Comparison of ENCODE assay signal across 9 cellular contexts in the genomic region with DNA sequence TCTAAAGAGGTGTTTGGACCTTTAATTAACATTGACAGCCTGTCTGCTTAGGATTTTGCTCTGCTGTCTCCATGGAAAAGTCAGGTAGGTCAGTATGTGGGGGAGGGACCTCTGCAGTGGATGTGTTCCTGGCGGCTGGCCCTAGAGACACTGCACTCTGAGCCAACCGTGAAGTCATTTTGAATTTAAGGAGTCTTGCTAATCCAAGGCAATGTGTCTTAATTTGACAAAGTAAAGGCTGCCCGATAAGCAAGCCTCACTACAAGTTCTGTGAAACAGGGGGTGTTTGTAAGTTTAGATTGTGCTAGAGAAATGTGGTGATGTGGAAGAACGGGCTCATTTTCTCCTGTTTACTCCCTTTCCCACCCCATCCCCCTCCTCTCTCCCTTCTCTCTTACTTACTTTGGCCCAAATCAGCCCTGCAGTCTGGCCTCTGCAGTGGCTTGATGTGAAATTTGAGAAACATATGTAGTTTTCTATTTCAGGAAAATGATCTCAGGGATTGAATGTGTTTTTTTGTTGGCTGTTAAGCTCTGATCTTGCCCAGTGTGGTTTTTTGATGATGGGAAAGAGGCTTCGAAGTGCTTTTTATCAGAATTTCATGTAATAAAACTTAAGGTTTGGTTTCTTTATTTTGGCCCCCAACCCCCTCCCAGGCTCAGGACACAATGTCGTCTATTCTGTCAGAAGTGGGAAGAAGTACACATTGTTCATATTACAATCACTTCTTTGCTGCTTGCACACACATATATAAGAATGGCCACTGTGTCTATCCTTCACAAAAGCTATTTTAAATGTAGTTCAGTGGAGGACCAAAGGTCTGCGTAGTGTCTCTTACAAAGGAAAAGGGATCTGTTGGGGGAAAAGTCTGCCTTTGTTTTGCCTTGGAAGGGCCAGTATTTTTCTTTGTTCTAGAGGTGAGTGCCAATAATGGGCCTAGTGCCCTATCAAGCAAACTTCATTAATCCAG.
A peak's percentile ranks its signal among the peaks of the same experiment; 100 is the strongest.
DNase-seq lines count a peak whose midpoint lies in the region; ATAC-seq and TF ChIP-seq lines count a peak whose summit lies in the region.
"Had no signal": no experiment of that assay in that cellular context is flagged by ENCODE, and none has a peak within 500 bp of the region (broad histone marks: within the 10 kb centered on the region; RNA-seq: fewer than 3 reads in every experiment).

No MANE protein-coding gene starts in this region.

- POLR2A ChIA-PET in CD4-positive, alpha-beta memory T cell (lab: Charles Lee; ENCODE audit: partially characterized antibody) = interaction anchor here (0.9 kb wide), 1 partner anchor 50 kb away, joined by 3 read pairs; no protein-coding TSS in a partner anchor

- H3K36me3 Mint-ChIP-seq in CD4-positive, alpha-beta memory T cell = no peaks in the 10 kb centered on the region
- H3K36me3 Mint-ChIP-seq in stimulated activated naive B cell treated with anti-CD40 and anti-IgM and Interleukin-4, amounts not matched to agents 10 μg/mL and 1 μg/mL and 100 μg/mL, for 72 hours = peaks cover 6 to 11% of the 10 kb centered on the region in 2 donors

- H3K4me1 ChIP-seq in CD4-positive, alpha-beta memory T cell (ENCODE audit: insufficient read depth, low read length) = no peaks in the 10 kb centered on the region

- no peaks in the 10 kb centered on the region for H3K9me3 ChIP-seq in CD4-positive, alpha-beta memory T cell (ENCODE audit: control insufficient read depth in 1 of 2, low read length in 2 of 2)

- TF ChIP-seq EP300 in Ishikawa (IDR thresholded peaks at IDR 0.05; ENCODE audit: borderline replicate concordance) = no peak

- H3K4me3 Mint-ChIP-seq in CD4-positive, alpha-beta memory T cell = no peak overlapping the region
- H3K4me3 Mint-ChIP-seq in stimulated activated naive B cell treated with anti-CD40 and anti-IgM and Interleukin-4, amounts not matched to agents 10 μg/mL and 1 μg/mL and 100 μg/mL, for 72 hours = no peak overlapping the region
- H3K4me3 Mint-ChIP-seq: memory B cell had no signal

- ATAC-seq in sciatic nerve (peak; percentile 96), GM21528 (IDR thresholded peaks at IDR 0.05; ENCODE audit: low FRiP score, unreplicated experiment) (no peak)
- no peak for ATAC-seq in stimulated activated naive B cell treated with anti-CD40 and anti-IgM and Interleukin-4, amounts not matched to agents 10 μg/mL and 1 μg/mL and 100 μg/mL, for 72 hours (replicated peaks)

- no peaks in the 10 kb centered on the region for H3K27me3 Mint-ChIP-seq in CD4-positive, alpha-beta memory T cell
- H3K27me3 Mint-ChIP-seq in stimulated activated naive B cell treated with anti-CD40 and anti-IgM and Interleukin-4, amounts not matched to agents 10 μg/mL and 1 μg/mL and 100 μg/mL, for 72 hours = no peaks in the 10 kb centered on the region
- H3K27me3 Mint-ChIP-seq: memory B cell had no signal

- H3K4me1 Mint-ChIP-seq in CD4-positive, alpha-beta memory T cell = peaks cover 0 to 5% (median 2%) of the 10 kb centered on the region in 4 donors
- peaks cover 10 to 19% of the 10 kb centered on the region in 2 donors for H3K4me1 Mint-ChIP-seq in stimulated activated naive B cell treated with anti-CD40 and anti-IgM and Interleukin-4, amounts not matched to agents 10 μg/mL and 1 μg/mL and 100 μg/mL, for 72 hours

- H3K27ac ChIP-seq in CD4-positive, alpha-beta memory T cell (ENCODE audit: low read depth, low read length) = no peak overlapping the region

- H3K27ac Mint-ChIP-seq in CD4-positive, alpha-beta memory T cell = no peak overlapping the region
- no peak overlapping the region for H3K27ac Mint-ChIP-seq in stimulated activated naive B cell treated with anti-CD40 and anti-IgM and Interleukin-4, amounts not matched to agents 10 μg/mL and 1 μg/mL and 100 μg/mL, for 72 hours
- H3K27ac Mint-ChIP-seq: memory B cell had no signal

- H3K27me3 ChIP-seq in CD4-positive, alpha-beta memory T cell (ENCODE audit: insufficient read depth, low read length) = no peaks in the 10 kb centered on the region

- H3K9me3 Mint-ChIP-seq in CD4-positive, alpha-beta memory T cell = no peaks in the 10 kb centered on the region
- no peaks in the 10 kb centered on the region for H3K9me3 Mint-ChIP-seq in stimulated activated naive B cell treated with anti-CD40 and anti-IgM and Interleukin-4, amounts not matched to agents 10 μg/mL and 1 μg/mL and 100 μg/mL, for 72 hours
- H3K9me3 Mint-ChIP-seq: memory B cell had no signal

- H3K36me3 ChIP-seq in CD4-positive, alpha-beta memory T cell (ENCODE audit: insufficient read depth, low read length) = no peaks in the 10 kb centered on the region

- peak in 44 of 58 donors; percentile 2 to 70 (median 25) for DNase-seq in anterior cingulate cortex (lab: John Stamatoyannopoulos, UW)
- DNase-seq in iPS DF 19.7 (ENCODE audit: low read depth, low spot score) = peak; percentile 5
- peak; percentile 73 for DNase-seq in sciatic nerve (ENCODE audit: low spot score)
- no peak for DNase-seq in CD4-positive, alpha-beta memory T cell
- no peak for DNase-seq in activated gamma-delta T cell (lab: John Stamatoyannopoulos, UW)
- no peak for DNase-seq in stimulated activated naive B cell treated with anti-CD40 and anti-IgM and Interleukin-4, amounts not matched to agents 10 μg/mL and 1 μg/mL and 100 μg/mL, for 72 hours

- intact Hi-C loops in sciatic nerve (cut with DNase I) = no loop called here
- intact Hi-C loops in CD4-positive, alpha-beta memory T cell (cut with micrococcal nuclease) = no loop called here

- no peak overlapping the region for H3K4me3 ChIP-seq in CD4-positive, alpha-beta memory T cell (ENCODE audit: low read length in 2 of 2)

- TF ChIP-seq RAD21 in Ishikawa (IDR thresholded peaks at IDR 0.05; ENCODE audit: low read depth) = no peak

- CTCF ChIA-PET in CD4-positive, alpha-beta memory T cell (lab: Charles Lee; ENCODE audit: partially characterized antibody) = no interaction called here

TF ChIP-seq in Ishikawa, 13 proteins besides CTCF, POLR2A, EP300 and RAD21:
- TF ChIP-seq YY1 (IDR thresholded peaks at IDR 0.05; ENCODE audit: low read depth) = no peak
- TF ChIP-seq TCF12 (IDR thresholded peaks at IDR 0.05; ENCODE audit: low read depth) = 0 out of 2 replicates have a peak, but pooled peaks have one; percentile 11

Comparison
In these comparisons a context has a peak if more than half of its experiments do, and no peak if none do; other contexts are left out.
1. DNase-seq: peak in anterior cingulate cortex (44 of 58), iPS DF 19.7 (single experiment) and sciatic nerve (single experiment); none in CD4-positive, alpha-beta memory T cell (0 of 5), activated gamma-delta T cell (single experiment) and stimulated activated naive B cell treated with anti-CD40 and anti-IgM and Interleukin-4, amounts not matched to agents 10 μg/mL and 1 μg/mL and 100 μg/mL, for 72 hours (single experiment).